In genomic region chr16:35252356-35252936, GRCh38 we compare ENCODE assay signal across 1 cellular context.
TF ChIP-seq lines count a peak whose summit lies in the region.

No MANE protein-coding gene starts in this region.

TF ChIP-seq in HepG2, 621 proteins besides CTCF, POLR2A, EP300 and RAD21 (continued from another document):
- TF ChIP-seq ZBED4 (CRISPR knock-in tag; IDR thresholded peaks at IDR 0.05; ENCODE audit: borderline replicate concordance) (no peak), RAD51 (IDR thresholded peaks at IDR 0.05; ENCODE audit: borderline replicate concordance) (no peak), U2AF1 (optimal IDR thresholded peaks at IDR 0.05; ENCODE audit: low read depth, low read length) (no peak), CREB1 (IDR thresholded peaks at IDR 0.05) (peak; percentile 99), CREB1 (CRISPR knock-in tag; IDR thresholded peaks at IDR 0.05) (no peak), ZNF776 (CRISPR knock-in tag; IDR thresholded peaks at IDR 0.05) (no peak), RARG (CRISPR knock-in tag; IDR thresholded peaks at IDR 0.05; ENCODE audit: low read depth) (no peak), CEBPB (IDR thresholded peaks at IDR 0.05; ENCODE audit: borderline replicate concordance, low read depth, low read length) (peak; percentile 77; the same call in 1 of the 2 replicates), ZNF556 (CRISPR knock-in tag; IDR thresholded peaks at IDR 0.05; ENCODE audit: borderline replicate concordance) (no peak), MED8 (CRISPR knock-in tag; IDR thresholded peaks at IDR 0.05; ENCODE audit: insufficient replicate concordance) (no peak), GLI4 (CRISPR knock-in tag; IDR thresholded peaks at IDR 0.05; ENCODE audit: borderline replicate concordance) (no peak), ZNF33B (CRISPR knock-in tag; IDR thresholded peaks at IDR 0.05) (no peak), ATF7 (IDR thresholded peaks at IDR 0.05) (peak; percentile 100), ATF7 (CRISPR knock-in tag; IDR thresholded peaks at IDR 0.05) (no peak), RELA (CRISPR knock-in tag; IDR thresholded peaks at IDR 0.05) (no peak), ZNF33A (CRISPR knock-in tag; IDR thresholded peaks at IDR 0.05; ENCODE audit: borderline replicate concordance) (no peak), ZNF367 (CRISPR knock-in tag; IDR thresholded peaks at IDR 0.05; ENCODE audit: borderline replicate concordance) (no peak), ZKSCAN1 (IDR thresholded peaks at IDR 0.05; ENCODE audit: low read length) (no peak), PREB (CRISPR knock-in tag; IDR thresholded peaks at IDR 0.05) (no peak), ZNF724P (CRISPR knock-in tag; IDR thresholded peaks at IDR 0.05; ENCODE audit: borderline replicate concordance) (no peak), ZNF674 (CRISPR knock-in tag; IDR thresholded peaks at IDR 0.05; ENCODE audit: low read depth) (no peak), ZBTB21 (CRISPR knock-in tag; IDR thresholded peaks at IDR 0.05) (peak; percentile 66; the same call in 1 of the 2 replicates), ZNF362 (CRISPR knock-in tag; IDR thresholded peaks at IDR 0.05; ENCODE audit: borderline replicate concordance) (no peak), ZBTB14 (CRISPR knock-in tag; IDR thresholded peaks at IDR 0.05) (no peak), NCOA2 (CRISPR knock-in tag; IDR thresholded peaks at IDR 0.05) (no peak)
- TF ChIP-seq, protein P1, sequence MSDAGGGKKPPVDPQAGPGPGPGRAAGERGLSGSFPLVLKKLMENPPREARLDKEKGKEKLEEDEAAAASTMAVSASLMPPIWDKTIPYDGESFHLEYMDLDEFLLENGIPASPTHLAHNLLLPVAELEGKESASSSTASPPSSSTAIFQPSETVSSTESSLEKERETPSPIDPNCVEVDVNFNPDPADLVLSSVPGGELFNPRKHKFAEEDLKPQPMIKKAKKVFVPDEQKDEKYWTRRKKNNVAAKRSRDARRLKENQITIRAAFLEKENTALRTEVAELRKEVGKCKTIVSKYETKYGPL (CRISPR knock-in tag; IDR thresholded peaks at IDR 0.05): no peak
